ENCODE assay signal across 23 cellular contexts in the genomic region with DNA sequence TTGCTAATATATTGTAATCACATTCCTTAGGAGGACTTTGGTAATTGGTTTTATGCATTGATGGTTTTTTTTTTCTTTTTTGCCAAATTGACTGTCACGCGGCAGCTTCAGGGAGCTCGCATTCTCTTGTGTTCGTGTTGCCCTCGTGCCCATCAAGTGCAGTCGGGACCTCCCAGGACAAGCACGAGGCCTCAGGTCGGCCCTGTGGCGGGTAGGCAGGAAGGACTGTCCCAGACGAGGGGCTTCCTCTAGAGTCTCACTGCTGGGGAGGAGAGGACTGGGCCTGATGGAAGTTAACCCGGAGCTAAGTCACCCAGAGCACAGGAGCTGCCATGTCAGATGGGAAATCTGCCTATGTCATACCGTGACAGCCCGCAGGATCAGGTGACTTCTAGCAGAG. TPM values are rescaled to one million over a fixed set of nuclear protein-coding genes. Genes with fewer than 3 reads are reported as not detected.
A peak's percentile ranks its signal among the peaks of the same experiment; 100 is the strongest.
DNase-seq lines count a peak whose midpoint lies in the region; ATAC-seq and TF ChIP-seq lines count a peak whose summit lies in the region.
"Had no signal": no experiment of that assay in that cellular context is flagged by ENCODE, and none has a peak within 500 bp of the region (broad histone marks: within the 10 kb centered on the region; RNA-seq: fewer than 3 reads in every experiment).

No MANE protein-coding gene starts in this region.

- intact Hi-C loops in A673 (cut with micrococcal nuclease; ENCODE audit: unreplicated experiment), result no loop called here
- intact Hi-C loops in Caco-2 (cut with micrococcal nuclease; ENCODE audit: unreplicated experiment), result no loop called here
- intact Hi-C loops in PC-9 (cut with micrococcal nuclease; ENCODE audit: unreplicated experiment), result no loop called here
- intact Hi-C loops in mammary epithelial cell (cut with micrococcal nuclease), result no loop called here

- H3K27ac ChIP-seq in A673 (ENCODE audit: low read depth, low read length, poor library complexity, severe bottlenecking), result no peak overlapping the region
- H3K27ac ChIP-seq in PC-9, result no peak overlapping the region
- H3K27ac ChIP-seq in mammary epithelial cell (ENCODE audit: insufficient read depth, low read depth, low read length), result no peak overlapping the region
- H3K27ac ChIP-seq: C4-2B, SJSA1 had no signal

- no peak overlapping the region for H3K4me3 Mint-ChIP-seq in Caco-2 (ENCODE audit: unreplicated experiment)
- H3K4me3 Mint-ChIP-seq: CD8-positive, alpha-beta T cell; T-cell had no signal

- ATAC-seq in HG02973 (IDR thresholded peaks at IDR 0.05; ENCODE audit: unreplicated experiment) (no peak), esophagus mucosa (no peak)
- ATAC-seq: CD8-positive, alpha-beta T cell; Right ventricle myocardium inferior; T-cell had no signal

- H3K79me2 ChIP-seq in PC-9 (ENCODE audit: low read depth) (no peaks in the 10 kb centered on the region), mammary epithelial cell (ENCODE audit: insufficient read depth, low read length) (no peaks in the 10 kb centered on the region)

- H3K4me1 ChIP-seq in A673 (ENCODE audit: insufficient read depth, low read length, poor library complexity, severe bottlenecking) (no peaks in the 10 kb centered on the region), Caco-2 (no peaks in the 10 kb centered on the region), PC-9 (replicated peaks; ENCODE audit: insufficient read depth) (no peaks in the 10 kb centered on the region), mammary epithelial cell (ENCODE audit: insufficient read depth, low read length) (no peaks in the 10 kb centered on the region)
- H3K4me1 ChIP-seq: SJSA1 had no signal

- H3K4me3 ChIP-seq in A673 (ENCODE audit: low read depth, low read length, poor library complexity, severe bottlenecking) (no peak overlapping the region), Caco-2 (ENCODE audit: low read depth, low read length) (no peak overlapping the region), PC-9 (no peak overlapping the region), mammary epithelial cell (replicated peaks in 1 of 3; ENCODE audit: insufficient read depth in 1 of 3, low read depth in 2 of 3, low read length in 3 of 3) (no peak overlapping the region)
- H3K4me3 ChIP-seq: SJSA1 had no signal

- peaks cover 9% of the 10 kb centered on the region; the same call in 1 of the 2 replicates for H3F3A ChIP-seq in PC-9 (ENCODE audit: insufficient read depth, low read depth)

- CTCF ChIA-PET in A673 (lab: Charles Lee) (no interaction called here), Caco-2 (lab: Charles Lee) (no interaction called here), PC-9 (lab: Charles Lee) (no interaction called here), mammary epithelial cell (lab: Charles Lee; ENCODE audit: low non-redundant PET) (no interaction called here)

- TF ChIP-seq CTCF in A673 (conservative IDR thresholded peaks at IDR 0.05; ENCODE audit: low read depth, low read length) (no peak), Caco-2 (IDR thresholded peaks at IDR 0.05; ENCODE audit: insufficient read depth in 1 of 2, low read depth in 1 of 2, low read length in 1 of 2, severe bottlenecking in 1 of 2, unreplicated experiment in 1 of 2) (no peak), PC-9 (conservative IDR thresholded peaks at IDR 0.05) (no peak), mammary epithelial cell (conservative IDR thresholded peaks at IDR 0.05 in 1 of 2, IDR thresholded peaks at IDR 0.05 in 1 of 2; ENCODE audit: extremely low read depth in 1 of 2, insufficient read depth in 1 of 2, low read depth in 1 of 2, low read length in 2 of 2) (no peak)

- no peak overlapping the region for H3K4me2 ChIP-seq in PC-9
- H3K4me2 ChIP-seq in mammary epithelial cell (ENCODE audit: insufficient read depth, low read depth, low read length), result no peak overlapping the region

- H3K36me3 Mint-ChIP-seq in Caco-2 (ENCODE audit: insufficient read depth, unreplicated experiment), result peaks cover 96% of the 10 kb centered on the region
- H3K36me3 Mint-ChIP-seq: CD8-positive, alpha-beta T cell; T-cell had no signal

- no peak overlapping the region for H2AFZ ChIP-seq in PC-9
- no peak overlapping the region for H2AFZ ChIP-seq in mammary epithelial cell (ENCODE audit: low read depth, low read length)

- no peak overlapping the region for H3K9ac ChIP-seq in mammary epithelial cell (ENCODE audit: insufficient read depth, low read length)

- H3K9me2 ChIP-seq in PC-9 (ENCODE audit: insufficient read depth), result no peaks in the 10 kb centered on the region

- dilution Hi-C loops in mammary epithelial cell (cut with HindIII; ENCODE audit: low sequenced_read_pairs), result no loop called here

- peaks cover 64% of the 10 kb centered on the region for H3K36me3 ChIP-seq in A673 (ENCODE audit: insufficient read depth, low read length, poor library complexity, severe bottlenecking)
- peaks cover 16% of the 10 kb centered on the region for H3K36me3 ChIP-seq in Caco-2 (ENCODE audit: control insufficient read depth, insufficient read depth, low read length)
- peaks cover 25% of the 10 kb centered on the region for H3K36me3 ChIP-seq in PC-9 (ENCODE audit: low read depth)
- peaks cover 28% of the 10 kb centered on the region for H3K36me3 ChIP-seq in mammary epithelial cell (ENCODE audit: insufficient read depth, low read length)

- DNase-seq in A673 (ENCODE audit: low spot score) (no peak), Caco-2 (no peak), PC-9 (no peak), mammary epithelial cell (no peak), NCI-H82 (lab: John Stamatoyannopoulos, UW) (no peak)
- no peak for DNase-seq in effector CD4-positive, alpha-beta T cell
- DNase-seq: AML-193; CD8-positive, alpha-beta T cell; DMS79 treated with DMSO at 0.1 percent for 48 hours; GF-D8; KG1; NCI-H1048; NCI-H1694; NCI-H2029 treated with DMSO at 0.1 percent for 48 hours; NCI-H446 treated with DMSO at 0.1 percent for 48 hours; NCI-H526 treated with DMSO at 0.1 percent for 48 hours; OCI-M1; T-cell had no signal

- peaks cover 51% of the 10 kb centered on the region for H4K20me1 ChIP-seq in PC-9 (ENCODE audit: insufficient read depth)
- H4K20me1 ChIP-seq in mammary epithelial cell (ENCODE audit: insufficient read depth, low read length), result no peaks in the 10 kb centered on the region

- BruUV-seq in A673 (replicated peaks; lab: Mats Ljungman, UMichigan) (TSS peak; percentile 93), Caco-2 (replicated peaks; lab: Mats Ljungman, UMichigan) (TSS peak; percentile 90), PC-9 (replicated peaks; lab: Mats Ljungman, UMichigan) (TSS peak; percentile 40), mammary epithelial cell (replicated peaks; lab: Mats Ljungman, UMichigan) (TSS peak; percentile 80)

- WGBS in mammary epithelial cell (ENCODE audit: low coverage, missing lambda C conversion rate), result 96% methylated on average over 13 of the region's 13 CpGs

- H3K9me3 Mint-ChIP-seq in Caco-2 (ENCODE audit: unreplicated experiment), result no peaks in the 10 kb centered on the region
- H3K9me3 Mint-ChIP-seq: CD8-positive, alpha-beta T cell; T-cell had no signal

- no peak overlapping the region for H3K27ac Mint-ChIP-seq in Caco-2 (ENCODE audit: unreplicated experiment)
- H3K27ac Mint-ChIP-seq: CD8-positive, alpha-beta T cell; T-cell had no signal

- H3K27me3 ChIP-seq in A673 (replicated peaks; ENCODE audit: insufficient read depth, low read depth, low read length, poor library complexity) (no peaks in the 10 kb centered on the region), Caco-2 (replicated peaks; ENCODE audit: control insufficient read depth, insufficient read depth, low read length) (no peaks in the 10 kb centered on the region), PC-9 (ENCODE audit: insufficient read depth, low read depth) (no peaks in the 10 kb centered on the region), mammary epithelial cell (ENCODE audit: insufficient read depth, low read length) (no peaks in the 10 kb centered on the region)
- H3K27me3 ChIP-seq: SJSA1 had no signal

- POLR2A ChIA-PET in A673 (lab: Charles Lee; ENCODE audit: low non-redundant PET) (no interaction called here), Caco-2 (lab: Charles Lee) (no interaction called here), PC-9 (lab: Charles Lee; ENCODE audit: unreplicated experiment) (no interaction called here)

- H3K27me3 Mint-ChIP-seq in Caco-2 (ENCODE audit: insufficient read depth, unreplicated experiment), result no peaks in the 10 kb centered on the region

- H3K9me3 ChIP-seq in A673 (ENCODE audit: low read depth, low read length, poor library complexity, severe bottlenecking), result no peaks in the 10 kb centered on the region
- H3K9me3 ChIP-seq in Caco-2, result no peaks in the 10 kb centered on the region
- no peaks in the 10 kb centered on the region for H3K9me3 ChIP-seq in PC-9 (ENCODE audit: insufficient read depth, low read depth)
- no peaks in the 10 kb centered on the region for H3K9me3 ChIP-seq in mammary epithelial cell (replicated peaks; ENCODE audit: insufficient read depth, low read length)
- H3K9me3 ChIP-seq: SJSA1 had no signal

- H3K4me1 Mint-ChIP-seq in Caco-2 (ENCODE audit: low read depth, unreplicated experiment), result no peaks in the 10 kb centered on the region
- H3K4me1 Mint-ChIP-seq: T-cell had no signal

- in situ Hi-C loops in mammary epithelial cell (cut with MboI; ENCODE audit: low sequenced_read_pairs in 2 of 2), result no loop called here

RNA-seq across cellular contexts. Expression of a gene that starts 37.0 kb away (rescaled TPM):
- 247 TPM in 2 replicates for total RNA-seq in A673 (2021)
- 502 and 510 TPM in 2 replicates for total RNA-seq in Caco-2 (2022)
- 533 and 570 TPM in 2 replicates for total RNA-seq in PC-9 (2021)
- 100 to 1,000 TPM; 312 to 394 TPM for total RNA-seq in mammary epithelial cell
- 122 TPM for polyA plus RNA-seq in mammary epithelial cell
- 272 TPM for polyA minus RNA-seq in mammary epithelial cell
- total RNA-seq in esophagus mucosa, result 173 TPM
